13 cellular contexts compared by ENCODE assay signal in the genomic region with DNA sequence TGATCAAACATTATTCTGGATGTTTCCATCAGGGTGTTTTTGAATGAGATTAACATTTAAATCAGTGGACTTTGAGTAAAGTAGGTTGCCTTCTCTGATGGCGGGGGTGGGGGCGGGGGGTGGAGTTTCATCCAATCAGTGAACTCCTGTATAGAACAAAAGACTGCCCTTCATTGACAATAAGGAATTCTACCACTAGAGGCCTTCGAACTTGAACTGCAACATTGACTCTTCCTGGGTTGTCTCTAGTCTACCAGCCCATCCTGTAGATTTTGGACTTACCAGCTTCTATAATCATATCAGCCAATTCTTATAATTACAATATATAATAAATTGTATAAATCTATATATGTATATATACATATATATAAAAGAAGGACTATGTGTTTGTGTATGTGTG.
"Had no signal": no experiment of that assay in that cellular context is flagged by ENCODE, and none has a peak within 500 bp of the region (broad histone marks: within the 10 kb centered on the region; RNA-seq: fewer than 3 reads in every experiment).

No MANE protein-coding gene starts in this region.

- H3K4me3 Mint-ChIP-seq: activated naive CD8-positive, alpha-beta T cell; naive B cell; neural crest cell had no signal

- H3K36me3 Mint-ChIP-seq: activated naive CD8-positive, alpha-beta T cell; naive B cell had no signal

- H3K9me3 Mint-ChIP-seq: neural crest cell had no signal

- H3K36me3 ChIP-seq: WERI-Rb-1 had no signal

- DNase-seq: activated CD4-positive, alpha-beta T cell treated with anti-CD3 and anti-CD28 coated beads, Interleukin-2, amount 50 U/mL, for 48 hours; activated gamma-delta T cell; cerebellar nuclear complex; cortex of kidney; left ventricle myocardium superior; naive B cell; stimulated activated CD4-positive, alpha-beta T cell treated with anti-CD3 and anti-CD28 coated beads, Interleukin-12 subunit alpha, Interleukin-12 subunit beta, amount 100 ng/mL, for 4 hours; stimulated activated CD4-positive, alpha-beta T cell treated with anti-CD3 and anti-CD28 coated beads, Interleukin-1b, Interleukin-23, amount 100 ng/mL, for 48 hours; stimulated activated CD8-positive, alpha-beta memory T cell treated with anti-CD3 and anti-CD28 coated beads, Interleukin-4, amount 100 ng/mL, for 48 hours; stimulated activated naive CD4-positive, alpha-beta T cell; WERI-Rb-1 had no signal

- H3K27me3 Mint-ChIP-seq: activated naive CD8-positive, alpha-beta T cell; naive B cell had no signal

- H3K4me1 Mint-ChIP-seq: naive B cell, neural crest cell had no signal

- H3K27ac ChIP-seq: WERI-Rb-1 had no signal

- ATAC-seq: left ventricle myocardium superior had no signal

- H3K27ac Mint-ChIP-seq: activated naive CD8-positive, alpha-beta T cell; naive B cell had no signal
